ENCODE assay signal across 9 cellular contexts in the genomic region with DNA sequence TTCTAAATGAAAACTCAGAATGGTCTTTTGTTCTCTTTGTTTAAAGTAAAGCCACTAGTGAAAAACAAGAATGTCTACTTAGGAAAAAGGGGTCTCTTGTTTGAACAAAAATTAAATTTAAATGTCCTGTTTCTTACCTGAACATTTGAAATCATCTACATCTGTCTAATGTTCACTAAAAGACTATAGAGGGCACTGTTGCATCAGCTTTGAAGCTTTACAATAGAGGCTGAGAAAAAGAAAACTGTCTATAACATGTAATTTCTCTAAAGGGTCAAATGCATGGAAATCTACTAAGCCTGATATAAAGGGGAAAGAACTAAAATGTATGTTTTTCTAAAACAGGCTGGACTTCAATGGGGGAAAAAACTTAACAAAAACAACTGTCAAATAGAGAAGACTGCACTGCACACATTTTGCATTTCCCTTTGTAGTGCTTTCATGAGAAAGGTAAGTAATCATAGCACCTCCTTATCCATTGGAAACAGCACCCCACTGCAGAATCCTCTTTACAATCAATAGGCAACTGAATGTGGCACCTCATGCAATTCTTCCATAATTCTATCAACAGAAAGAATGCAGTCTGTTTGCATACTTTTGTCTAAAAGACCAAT. TPM values are rescaled to one million over a fixed set of nuclear protein-coding genes. Genes with fewer than 3 reads are reported as not detected.
DNase-seq lines count a peak whose midpoint lies in the region; ATAC-seq, FAIRE-seq and TF ChIP-seq lines count a peak whose summit lies in the region.
"Had no signal": no experiment of that assay in that cellular context is flagged by ENCODE, and none has a peak within 500 bp of the region (broad histone marks: within the 10 kb centered on the region; RNA-seq: fewer than 3 reads in every experiment).

No MANE protein-coding gene starts in this region.

- POLR2A ChIA-PET in SK-N-SH (lab: Yijun Ruan, JAX) = no interaction called here

- H3K4me3 ChIP-seq in LNCaP clone FGC (ENCODE audit: low read depth, low read length) (no peak overlapping the region), SK-N-SH (ENCODE audit: low read depth in 2 of 2, low read length in 1 of 2) (no peak overlapping the region), foreskin fibroblast (ENCODE audit: low read depth in 1 of 2, low read length in 2 of 2) (no peak overlapping the region), prostate gland (no peak overlapping the region)

- no peak for TF ChIP-seq EP300 in SK-N-SH (IDR thresholded peaks at IDR 0.05; ENCODE audit: borderline replicate concordance in 1 of 2, low read depth in 1 of 2, low read length in 1 of 2)

- H3K4me1 ChIP-seq in SK-N-SH (ENCODE audit: control insufficient read depth in 1 of 2, insufficient read depth in 2 of 2, low read depth in 1 of 2, low read length in 1 of 2) = peaks cover under 1 to 9% of the 10 kb centered on the region in 2 experiments; a peak in 3 of 4 replicates
- no peaks in the 10 kb centered on the region for H3K4me1 ChIP-seq in prostate gland (replicated peaks)

- TF ChIP-seq RAD21 in SK-N-SH (IDR thresholded peaks at IDR 0.05; ENCODE audit: low read length) = peak; percentile 93

- FAIRE-seq in D721Med (lab: Jason Lieb, UNC) = peak; percentile 56

- TF ChIP-seq CTCF in D721Med (IDR thresholded peaks at IDR 0.05; ENCODE audit: insufficient read depth, missing control alignments) = peak; percentile 76
- peak; percentile 47 for TF ChIP-seq CTCF in LNCaP clone FGC (IDR thresholded peaks at IDR 0.05; ENCODE audit: control insufficient read depth, extremely low read depth, insufficient read depth)
- peak; percentile 87 for TF ChIP-seq CTCF in SK-N-SH (IDR thresholded peaks at IDR 0.05)
- TF ChIP-seq CTCF in foreskin fibroblast (IDR thresholded peaks at IDR 0.05; ENCODE audit: low read depth, low read length) = peak; percentile 39
- peak in 3 of 4 experiments; percentile 48 to 65 (median 61) for TF ChIP-seq CTCF in prostate gland (IDR thresholded peaks at IDR 0.05)

- peak; percentile 71 for ATAC-seq in GM21381 (IDR thresholded peaks at IDR 0.05; ENCODE audit: unreplicated experiment)

- no peaks in the 10 kb centered on the region for H4K20me1 ChIP-seq in SK-N-SH (ENCODE audit: insufficient read depth)

- H3K36me3 ChIP-seq in SK-N-SH (replicated peaks in 1 of 2; ENCODE audit: control insufficient read depth in 1 of 2, insufficient read depth in 2 of 2, low read length in 1 of 2) = no peaks in the 10 kb centered on the region
- H3K36me3 ChIP-seq in prostate gland = no peaks in the 10 kb centered on the region

- no peak overlapping the region for H2AFZ ChIP-seq in SK-N-SH (ENCODE audit: low read depth)

- peaks cover 15% of the 10 kb centered on the region for H3F3A ChIP-seq in SK-N-SH (replicated peaks; ENCODE audit: insufficient read depth)

- DNase-seq in D721Med (ENCODE audit: insufficient read length, low spot score) (no peak), LNCaP clone FGC (ENCODE audit: low read depth) (peak; percentile 19), SK-N-SH (peak; percentile 11), foreskin fibroblast (peak; percentile 33 to 74), prostate gland (ENCODE audit: low spot score) (no peak), germinal center (ENCODE audit: low spot score) (no peak), NCI-H2029 treated with DMSO at 0.1 percent for 48 hours (lab: John Stamatoyannopoulos, UW) (no peak)
- DNase-seq: T-cell had no signal

- H3K27ac ChIP-seq in SK-N-SH (ENCODE audit: low read depth in 2 of 2, low read length in 1 of 2) (peak overlapping the region in 1 of 2 experiments; percentile 69; a peak in 1 of 4 replicates), prostate gland (no peak overlapping the region)

- H3K9me2 ChIP-seq in SK-N-SH = no peaks in the 10 kb centered on the region

- intact Hi-C loops in prostate gland (cut with DNase I) = loop anchor here (10.0 kb wide), 1 partner anchor 225 kb away; no protein-coding TSS in a partner anchor

- CTCF ChIA-PET in SK-N-SH (lab: Yijun Ruan, JAX) = interaction anchor here (0.6 to 4.4 kb wide), 13 partner anchors 9 to 1614 kb away, joined by 3 to 18 read pairs (median 3); no protein-coding TSS in a partner anchor

- no peaks in the 10 kb centered on the region for H3K27me3 ChIP-seq in SK-N-SH (ENCODE audit: insufficient read depth)
- no peaks in the 10 kb centered on the region for H3K27me3 ChIP-seq in prostate gland (replicated peaks; ENCODE audit: insufficient read depth)

- H3K9me3 ChIP-seq in SK-N-SH (no peaks in the 10 kb centered on the region), prostate gland (no peaks in the 10 kb centered on the region)

- no peak for TF ChIP-seq POLR2A in prostate gland (IDR thresholded peaks at IDR 0.05)

- H3K4me2 ChIP-seq in SK-N-SH = peak overlapping the region; percentile 26; the same call in 1 of the 2 replicates

- no peak overlapping the region for H3K9ac ChIP-seq in SK-N-SH

- H3K79me2 ChIP-seq in SK-N-SH (ENCODE audit: insufficient read depth) = no peaks in the 10 kb centered on the region

TF ChIP-seq in SK-N-SH, 30 proteins besides CTCF, POLR2A, EP300 and RAD21 (continues in another document):
- TF ChIP-seq CHD2 (IDR thresholded peaks at IDR 0.05; ENCODE audit: low read length, partially characterized antibody) = no peak
- TF ChIP-seq SMC3 (IDR thresholded peaks at IDR 0.05; ENCODE audit: low read depth, low read length) = peak; percentile 57
- TF ChIP-seq JUND (IDR thresholded peaks at IDR 0.05) = no peak
- no peak; the same call in 1 of the 2 replicates for TF ChIP-seq RCOR1 (IDR thresholded peaks at IDR 0.05; ENCODE audit: low read length)
- TF ChIP-seq, protein P1, sequence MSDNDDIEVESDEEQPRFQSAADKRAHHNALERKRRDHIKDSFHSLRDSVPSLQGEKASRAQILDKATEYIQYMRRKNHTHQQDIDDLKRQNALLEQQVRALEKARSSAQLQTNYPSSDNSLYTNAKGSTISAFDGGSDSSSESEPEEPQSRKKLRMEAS (IDR thresholded peaks at IDR 0.05; ENCODE audit: low read depth) = no peak
- no peak for TF ChIP-seq TEAD4 (IDR thresholded peaks at IDR 0.05; ENCODE audit: borderline replicate concordance, insufficient read depth)
- no peak for TF ChIP-seq SIN3A (IDR thresholded peaks at IDR 0.05; ENCODE audit: borderline replicate concordance, low read depth, low read length)
- TF ChIP-seq YY1 (IDR thresholded peaks at IDR 0.05; ENCODE audit: low read depth) = no peak
- TF ChIP-seq, protein P2, sequence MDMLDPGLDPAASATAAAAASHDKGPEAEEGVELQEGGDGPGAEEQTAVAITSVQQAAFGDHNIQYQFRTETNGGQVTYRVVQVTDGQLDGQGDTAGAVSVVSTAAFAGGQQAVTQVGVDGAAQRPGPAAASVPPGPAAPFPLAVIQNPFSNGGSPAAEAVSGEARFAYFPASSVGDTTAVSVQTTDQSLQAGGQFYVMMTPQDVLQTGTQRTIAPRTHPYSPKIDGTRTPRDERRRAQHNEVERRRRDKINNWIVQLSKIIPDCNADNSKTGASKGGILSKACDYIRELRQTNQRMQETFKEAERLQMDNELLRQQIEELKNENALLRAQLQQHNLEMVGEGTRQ (IDR thresholded peaks at IDR 0.05; ENCODE audit: borderline replicate concordance, low read depth, low read length) = no peak
- TF ChIP-seq FOSL2 (IDR thresholded peaks at IDR 0.05; ENCODE audit: borderline replicate concordance, low read depth) = no peak
- TF ChIP-seq POLR2AphosphoS5 (IDR thresholded peaks at IDR 0.05; ENCODE audit: low read depth, low read length) = no peak
- TF ChIP-seq, protein P3, sequence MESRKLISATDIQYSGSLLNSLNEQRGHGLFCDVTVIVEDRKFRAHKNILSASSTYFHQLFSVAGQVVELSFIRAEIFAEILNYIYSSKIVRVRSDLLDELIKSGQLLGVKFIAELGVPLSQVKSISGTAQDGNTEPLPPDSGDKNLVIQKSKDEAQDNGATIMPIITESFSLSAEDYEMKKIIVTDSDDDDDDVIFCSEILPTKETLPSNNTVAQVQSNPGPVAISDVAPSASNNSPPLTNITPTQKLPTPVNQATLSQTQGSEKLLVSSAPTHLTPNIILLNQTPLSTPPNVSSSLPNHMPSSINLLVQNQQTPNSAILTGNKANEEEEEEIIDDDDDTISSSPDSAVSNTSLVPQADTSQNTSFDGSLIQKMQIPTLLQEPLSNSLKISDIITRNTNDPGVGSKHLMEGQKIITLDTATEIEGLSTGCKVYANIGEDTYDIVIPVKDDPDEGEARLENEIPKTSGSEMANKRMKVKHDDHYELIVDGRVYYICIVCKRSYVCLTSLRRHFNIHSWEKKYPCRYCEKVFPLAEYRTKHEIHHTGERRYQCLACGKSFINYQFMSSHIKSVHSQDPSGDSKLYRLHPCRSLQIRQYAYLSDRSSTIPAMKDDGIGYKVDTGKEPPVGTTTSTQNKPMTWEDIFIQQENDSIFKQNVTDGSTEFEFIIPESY (IDR thresholded peaks at IDR 0.05; ENCODE audit: borderline replicate concordance, low read depth) = no peak
- TF ChIP-seq MXI1 (IDR thresholded peaks at IDR 0.05; ENCODE audit: low read depth, low read length) = no peak
- no peak for TF ChIP-seq MEF2A (IDR thresholded peaks at IDR 0.05; ENCODE audit: borderline replicate concordance, low read depth)
- TF ChIP-seq FOXM1 (IDR thresholded peaks at IDR 0.05; ENCODE audit: low read depth) = no peak
- no peak for TF ChIP-seq RFX5 (IDR thresholded peaks at IDR 0.05; ENCODE audit: low read length)
- no peak for TF ChIP-seq NRF1 (IDR thresholded peaks at IDR 0.05; ENCODE audit: low read depth, low read length)
- TF ChIP-seq, protein P4, sequence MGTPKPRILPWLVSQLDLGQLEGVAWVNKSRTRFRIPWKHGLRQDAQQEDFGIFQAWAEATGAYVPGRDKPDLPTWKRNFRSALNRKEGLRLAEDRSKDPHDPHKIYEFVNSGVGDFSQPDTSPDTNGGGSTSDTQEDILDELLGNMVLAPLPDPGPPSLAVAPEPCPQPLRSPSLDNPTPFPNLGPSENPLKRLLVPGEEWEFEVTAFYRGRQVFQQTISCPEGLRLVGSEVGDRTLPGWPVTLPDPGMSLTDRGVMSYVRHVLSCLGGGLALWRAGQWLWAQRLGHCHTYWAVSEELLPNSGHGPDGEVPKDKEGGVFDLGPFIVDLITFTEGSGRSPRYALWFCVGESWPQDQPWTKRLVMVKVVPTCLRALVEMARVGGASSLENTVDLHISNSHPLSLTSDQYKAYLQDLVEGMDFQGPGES (IDR thresholded peaks at IDR 0.05; ENCODE audit: low read depth, low read length) = no peak
- 0 out of 2 replicates have a peak, but pooled peaks have one; percentile 1 for TF ChIP-seq TCF12 (IDR thresholded peaks at IDR 0.05)
- no peak for TF ChIP-seq RXRA (IDR thresholded peaks at IDR 0.05; ENCODE audit: borderline replicate concordance, low read depth)
- no peak for TF ChIP-seq EZH2phosphoT487 (IDR thresholded peaks at IDR 0.05; ENCODE audit: borderline replicate concordance, low read depth)
- no peak for TF ChIP-seq FOXJ3 (CRISPR knock-in tag; IDR thresholded peaks at IDR 0.05)
- TF ChIP-seq NFIC (IDR thresholded peaks at IDR 0.05; ENCODE audit: borderline replicate concordance) = no peak

RNA-seq across cellular contexts. Expression of a gene that starts 26.3 kb away (rescaled TPM):
- 15.7 and 17.1 TPM in 2 replicates for polyA plus RNA-seq in SK-N-SH (2012; rRNA removed)
- polyA plus RNA-seq in SK-N-SH (2012; cell fraction: cytosol; rRNA removed) = 14.9 and 15.3 TPM in 2 replicates
- polyA plus RNA-seq in SK-N-SH (2012; cell fraction: nucleus; rRNA removed) = 9.2 and 18.5 TPM in 2 replicates
- total RNA-seq in prostate gland = 10 to 100 TPM in 1 of 2 donors, 1 to 10 TPM in 1; 8.9 to 17.6 TPM

Comparison
In these comparisons a context has a peak if more than half of its experiments do, and no peak if none do; other contexts are left out.
1. DNase-seq: peak in LNCaP clone FGC (single experiment), SK-N-SH (single experiment) and foreskin fibroblast (2 of 2); none in D721Med (single experiment), prostate gland (single experiment), germinal center (single experiment) and NCI-H2029 treated with DMSO at 0.1 percent for 48 hours (single experiment).
2. Peak in every context shown above with its lines, with median percentiles within 50 percentile points of each other: CTCF ChIP-seq.